17 cellular contexts compared by ENCODE assay signal in genomic region chr11:132728026-132728425, GRCh38.
DNase-seq lines count a peak whose midpoint lies in the region; ATAC-seq and TF ChIP-seq lines count a peak whose summit lies in the region.
"Had no signal": no experiment of that assay in that cellular context is flagged by ENCODE, and none has a peak within 500 bp of the region (broad histone marks: within the 10 kb centered on the region; RNA-seq: fewer than 3 reads in every experiment).

No MANE protein-coding gene starts in this region.

- H3K9me3 Mint-ChIP-seq in GM23338, result peaks cover 32% of the 10 kb centered on the region
- peaks cover 7% of the 10 kb centered on the region for H3K9me3 Mint-ChIP-seq in HFFc6

- H3K27me3 Mint-ChIP-seq in GM23338 (ENCODE audit: insufficient read depth, low read depth, poor library complexity), result peaks cover 6% of the 10 kb centered on the region
- no peaks in the 10 kb centered on the region for H3K27me3 Mint-ChIP-seq in HFFc6 (ENCODE audit: insufficient read depth)

- H3K4me2 ChIP-seq in GM23338, result no peak overlapping the region

- TF ChIP-seq CTCF in GM23338 (conservative IDR thresholded peaks at IDR 0.05; ENCODE audit: low read depth in 2 of 2) (no peak), RWPE2 (IDR thresholded peaks at IDR 0.05; ENCODE audit: poor library complexity, severe bottlenecking) (no peak), HFFc6 (IDR thresholded peaks at IDR 0.05) (no peak)

- H4K20me1 ChIP-seq in GM23338 (replicated peaks; ENCODE audit: insufficient read depth), result no peaks in the 10 kb centered on the region

- no peaks in the 10 kb centered on the region for H3K79me2 ChIP-seq in GM23338 (replicated peaks; ENCODE audit: insufficient read depth)

- H2AFZ ChIP-seq in GM23338, result peak overlapping the region; percentile 66

- peaks cover 5% of the 10 kb centered on the region; the same call in 1 of the 3 replicates for H3K4me1 Mint-ChIP-seq in GM23338
- H3K4me1 Mint-ChIP-seq in HFFc6 (ENCODE audit: low read depth), result peaks cover 11% of the 10 kb centered on the region

- H3K4me3 Mint-ChIP-seq in GM23338 (no peak overlapping the region), HFFc6 (no peak overlapping the region)
- H3K4me3 Mint-ChIP-seq: CD4-positive, alpha-beta memory T cell had no signal

- no peak overlapping the region for H3K27ac ChIP-seq in GM23338 (ENCODE audit: low read depth)
- no peak overlapping the region for H3K27ac ChIP-seq in RWPE2 (ENCODE audit: poor library complexity, severe bottlenecking)
- H3K27ac ChIP-seq: C4-2B had no signal

- DNase-seq in NCI-H748 (lab: John Stamatoyannopoulos, UW; ENCODE audit: unreplicated experiment) (peak; percentile 2), NCI-H748 treated with DMSO at 0.1 percent for 48 hours (lab: John Stamatoyannopoulos, UW) (no peak), GM23338 (ENCODE audit: low spot score) (no peak), RWPE2 (ENCODE audit: low spot score) (no peak), SHP77 (lab: John Stamatoyannopoulos, UW) (no peak), HFFc6 (no peak)
- DNase-seq: ACHN; CD4-positive, alpha-beta memory T cell; COR-L47; DMS153; DMS79 treated with DMSO at 0.1 percent for 48 hours; EL; GDM1; IMR-90 had no signal

- no peaks in the 10 kb centered on the region for H3F3A ChIP-seq in GM23338 (replicated peaks; ENCODE audit: low read depth)

- ATAC-seq in GM23338 (peak; percentile 46; the same call in 2 of the 3 replicates), RWPE2 (ENCODE audit: low read depth) (0 out of 3 replicates have a peak, but pooled peaks have one; percentile 14), HG02610 (IDR thresholded peaks at IDR 0.05; ENCODE audit: unreplicated experiment) (no peak)
- ATAC-seq: HCT116 had no signal

- H3K36me3 Mint-ChIP-seq in GM23338 (ENCODE audit: low read depth) (peaks cover 15% of the 10 kb centered on the region), HFFc6 (ENCODE audit: low read depth) (peaks cover 8% of the 10 kb centered on the region)
- H3K36me3 Mint-ChIP-seq: CD4-positive, alpha-beta memory T cell had no signal

- no peaks in the 10 kb centered on the region; the same call in 1 of the 2 replicates for H3K9me2 ChIP-seq in GM23338 (ENCODE audit: insufficient read depth)

- H3K27me3 ChIP-seq in GM23338 (ENCODE audit: insufficient read depth), result no peaks in the 10 kb centered on the region
- H3K27me3 ChIP-seq in RWPE2 (ENCODE audit: insufficient read depth, poor library complexity, severe bottlenecking), result no peaks in the 10 kb centered on the region

- no peaks in the 10 kb centered on the region for H3K36me3 ChIP-seq in GM23338 (ENCODE audit: insufficient read depth)
- no peaks in the 10 kb centered on the region for H3K36me3 ChIP-seq in RWPE2 (ENCODE audit: low read depth)

- H3K27ac Mint-ChIP-seq in GM23338, result no peak overlapping the region
- no peak overlapping the region for H3K27ac Mint-ChIP-seq in HFFc6
- H3K27ac Mint-ChIP-seq: CD4-positive, alpha-beta memory T cell had no signal

- no peaks in the 10 kb centered on the region for H3K4me1 ChIP-seq in GM23338 (ENCODE audit: insufficient read depth)
- no peaks in the 10 kb centered on the region for H3K4me1 ChIP-seq in RWPE2 (ENCODE audit: insufficient read depth, poor library complexity, severe bottlenecking)

- no peaks in the 10 kb centered on the region for H3K9me3 ChIP-seq in RWPE2 (ENCODE audit: severe bottlenecking)

- H3K4me3 ChIP-seq in GM23338 (no peak overlapping the region), RWPE2 (ENCODE audit: severe bottlenecking) (no peak overlapping the region)

TF ChIP-seq in GM23338, 12 proteins besides CTCF, POLR2A, EP300 and RAD21:
- no peak for TF ChIP-seq ETS1 (IDR thresholded peaks at IDR 0.05)
